Comparison of ENCODE assay signal across 18 cellular contexts in the genomic region with DNA sequence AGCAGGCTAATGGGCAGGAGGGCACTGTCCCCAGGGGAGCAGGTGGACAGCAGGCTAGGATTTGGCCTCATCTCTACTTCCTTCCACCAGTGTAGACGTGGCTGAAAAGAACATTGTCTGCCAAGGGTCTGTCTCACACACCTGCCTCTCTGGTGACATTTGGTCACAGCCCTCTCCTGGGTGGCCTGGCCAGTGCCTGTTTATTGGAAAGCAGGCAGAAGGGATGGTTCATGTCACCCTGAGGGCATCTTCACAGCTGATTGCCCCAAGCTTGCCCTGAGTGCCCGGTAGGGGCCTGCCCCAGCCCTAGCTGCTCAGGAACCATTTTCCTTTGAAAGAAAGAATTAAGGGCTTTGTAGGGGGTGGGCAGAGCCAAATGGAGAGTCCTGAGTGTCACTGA.
"Had no signal": no experiment of that assay in that cellular context is flagged by ENCODE, and none has a peak within 500 bp of the region (broad histone marks: within the 10 kb centered on the region; RNA-seq: fewer than 3 reads in every experiment).

No MANE protein-coding gene starts in this region.

- H3K27ac ChIP-seq: colonic mucosa, foreskin keratinocyte, right atrium auricular region, testis, transverse colon had no signal

- H3K9me3 ChIP-seq: colonic mucosa, right atrium auricular region, testis, transverse colon had no signal

- H3K4me1 ChIP-seq: colonic mucosa, foreskin keratinocyte, right atrium auricular region, testis, transverse colon had no signal

- ATAC-seq: foreskin keratinocyte; left colon; left ventricle myocardium superior; stimulated activated naive CD8-positive, alpha-beta T cell treated with anti-CD3 and anti-CD28 coated beads, Interleukin-15, Interleukin-2, amounts not matched to agents 100 U/mL and 50 U/mL, for 24 hours had no signal

- DNase-seq: colonic mucosa; dermis blood vessel endothelial cell; effector CD4-positive, alpha-beta T cell; endodermal cell; erythroblast; foreskin keratinocyte; immature natural killer cell; left colon; left ventricle myocardium superior; mesenchymal stem cell; naive B cell; small intestine; stimulated activated CD4-positive, alpha-beta T cell treated with anti-CD3 and anti-CD28 coated beads, Interleukin-12 subunit alpha, Interleukin-12 subunit beta, amount 100 ng/mL, for 4 hours; stimulated activated naive CD8-positive, alpha-beta T cell treated with anti-CD3 and anti-CD28 coated beads, Interleukin-15, Interleukin-2, amounts not matched to agents 100 U/mL and 50 U/mL, for 24 hours; testis; transverse colon had no signal

- H3K27me3 ChIP-seq: colonic mucosa, foreskin keratinocyte, right atrium auricular region, testis, transverse colon had no signal

- H3K4me3 ChIP-seq: colonic mucosa, lung, right atrium auricular region, testis, transverse colon had no signal

- H3K36me3 ChIP-seq: colonic mucosa, right atrium auricular region, transverse colon had no signal
